11 cellular contexts compared by ENCODE assay signal in genomic region chr13:39452412-39452811, GRCh38.
DNase-seq lines count a peak whose midpoint lies in the region; ATAC-seq and TF ChIP-seq lines count a peak whose summit lies in the region.
"Had no signal": no experiment of that assay in that cellular context is flagged by ENCODE, and none has a peak within 500 bp of the region (broad histone marks: within the 10 kb centered on the region; RNA-seq: fewer than 3 reads in every experiment).

No MANE protein-coding gene starts in this region.

- DNase-seq in NCI-H146 (lab: John Stamatoyannopoulos, UW) (peak; percentile 45), NCI-H146 treated with DMSO at 0.1 percent for 48 hours (lab: John Stamatoyannopoulos, UW; ENCODE audit: unreplicated experiment) (no peak), cardiac fibroblast (ENCODE audit: low read depth in 2 of 2) (peak; percentile 27 to 37), kidney tubule cell (ENCODE audit: low spot score) (peak; percentile 12), tibial nerve (ENCODE audit: low spot score in 2 of 2) (no peak), DMS79 treated with DMSO at 0.1 percent for 48 hours (lab: John Stamatoyannopoulos, UW) (no peak), DMS114 treated with DMSO at 0.1 percent for 48 hours (lab: John Stamatoyannopoulos, UW; ENCODE audit: unreplicated experiment) (no peak)
- DNase-seq: activated CD4-positive, alpha-beta T cell treated with anti-CD3 and anti-CD28 coated beads for 36 hours; DND-41; testis had no signal

- WGBS in tibial nerve, 2 donors, result 64 to 71% methylated on average over 3 of the region's 3 CpGs

- no peaks in the 10 kb centered on the region for H3K27me3 ChIP-seq in tibial nerve
- H3K27me3 ChIP-seq: testis had no signal

- peak overlapping the region in 3 of 4 donors; percentile 2 to 29 (median 18) for H3K27ac ChIP-seq in tibial nerve

- no peaks in the 10 kb centered on the region for H3K36me3 ChIP-seq in tibial nerve

- no peak for ATAC-seq in GM21367 (IDR thresholded peaks at IDR 0.05; ENCODE audit: unreplicated experiment)
- ATAC-seq: activated CD4-positive, alpha-beta T cell treated with anti-CD3 and anti-CD28 coated beads for 36 hours had no signal

- H3K9me3 ChIP-seq in tibial nerve, result peaks cover 0 to 6% (median 0%) of the 10 kb centered on the region in 4 donors
- H3K9me3 ChIP-seq: testis had no signal

- no peak for TF ChIP-seq EP300 in tibial nerve (IDR thresholded peaks at IDR 0.05)

- H3K4me1 ChIP-seq in tibial nerve, result peaks cover 0 to 45% (median 17%) of the 10 kb centered on the region in 4 donors

- TF ChIP-seq POLR2A in tibial nerve (IDR thresholded peaks at IDR 0.05), result no peak

- H3K4me3 ChIP-seq in cardiac fibroblast (replicated peaks in 1 of 2; ENCODE audit: low read depth in 2 of 2, low read length in 2 of 2) (no peak overlapping the region), tibial nerve (no peak overlapping the region)
- H3K4me3 ChIP-seq: testis had no signal

- no peak for TF ChIP-seq CTCF in cardiac fibroblast (IDR thresholded peaks at IDR 0.05; ENCODE audit: low read depth, low read length)
- no peak for TF ChIP-seq CTCF in tibial nerve (IDR thresholded peaks at IDR 0.05)

Comparison
In these comparisons a context has a peak if more than half of its experiments do, and no peak if none do; other contexts are left out.
1. DNase-seq: peak in NCI-H146 (single experiment), cardiac fibroblast (2 of 2) and kidney tubule cell (single experiment); none in NCI-H146 treated with DMSO at 0.1 percent for 48 hours (single experiment), tibial nerve (0 of 2), DMS79 treated with DMSO at 0.1 percent for 48 hours (single experiment) and DMS114 treated with DMSO at 0.1 percent for 48 hours (single experiment).